ENCODE assay signal across 36 cellular contexts in genomic region chr5:20056933-20057332, GRCh38.
"Had no signal": no experiment of that assay in that cellular context is flagged by ENCODE, and none has a peak within 500 bp of the region (broad histone marks: within the 10 kb centered on the region; RNA-seq: fewer than 3 reads in every experiment).

No MANE protein-coding gene starts in this region.

- H3K9me3 ChIP-seq: MG63 had no signal

- H3K27me3 ChIP-seq: MG63 had no signal

- H3K4me3 ChIP-seq: MG63 had no signal

- H3K36me3 ChIP-seq: MG63 had no signal

- DNase-seq: Karpas-422, Kasumi-1, MG63, MM.1S, MV-4-11, NCI-H1048, NCI-H1092, NCI-H1092 treated with DMSO at 0.1 percent for 48 hours, NCI-H1105, NCI-H1105 treated with DMSO at 0.1 percent for 48 hours, NCI-H1417, NCI-H1417 treated with DMSO at 0.1 percent for 48 hours, NCI-H1436, NCI-H1436 treated with DMSO at 0.1 percent for 48 hours, NCI-H146, NCI-H1694, NCI-H1694 treated with DMSO at 0.1 percent for 48 hours, NCI-H187, NCI-H187 treated with DMSO at 0.1 percent for 48 hours, NCI-H1930, NCI-H2029, NCI-H2029 treated with DMSO at 0.1 percent for 48 hours, NCI-H2081, NCI-H2081 treated with DMSO at 0.1 percent for 48 hours, NCI-H2107, NCI-H2171, NCI-H2171 treated with DMSO at 0.1 percent for 48 hours, NCI-H2227 treated with DMSO at 0.1 percent for 48 hours, NCI-H345, NCI-H446, NCI-H446 treated with DMSO at 0.1 percent for 48 hours, NCI-H510A, NCI-H510A treated with DMSO at 0.1 percent for 48 hours, NCI-H524, NCI-H524 treated with DMSO at 0.1 percent for 48 hours, NCI-H526 had no signal
